In the genomic region with DNA sequence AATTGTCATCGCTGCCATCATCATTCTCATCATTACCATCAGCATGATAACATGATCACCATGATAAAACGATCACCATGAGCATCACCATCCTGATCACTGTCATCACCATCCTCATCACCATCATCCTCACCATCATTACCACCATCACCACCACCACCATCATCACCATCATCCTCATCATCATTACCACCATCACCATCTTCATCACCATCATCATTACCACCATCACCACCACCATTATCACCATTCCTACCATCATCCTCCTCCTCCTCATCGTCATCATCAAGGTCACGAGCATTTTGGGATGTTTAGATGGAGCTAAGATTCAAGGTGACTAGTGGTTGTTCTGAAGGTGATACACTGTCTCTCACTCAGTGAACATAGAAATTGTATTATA, we compare ENCODE assay signal across 1 cellular context.
TF ChIP-seq lines count a peak whose summit lies in the region.

No MANE protein-coding gene starts in this region.

TF ChIP-seq in HepG2, 621 proteins besides CTCF, POLR2A, EP300 and RAD21 (continued from another document):
- no peak for TF ChIP-seq PCBP1 (IDR thresholded peaks at IDR 0.05; ENCODE audit: borderline replicate concordance, low read depth, low read length)
- no peak for TF ChIP-seq DPF2 (CRISPR knock-in tag; IDR thresholded peaks at IDR 0.05; ENCODE audit: borderline replicate concordance, low read depth)
- TF ChIP-seq CREB1 (IDR thresholded peaks at IDR 0.05), result peak; percentile 95
- TF ChIP-seq CREB1 (CRISPR knock-in tag; IDR thresholded peaks at IDR 0.05), result no peak
- TF ChIP-seq, protein P1, sequence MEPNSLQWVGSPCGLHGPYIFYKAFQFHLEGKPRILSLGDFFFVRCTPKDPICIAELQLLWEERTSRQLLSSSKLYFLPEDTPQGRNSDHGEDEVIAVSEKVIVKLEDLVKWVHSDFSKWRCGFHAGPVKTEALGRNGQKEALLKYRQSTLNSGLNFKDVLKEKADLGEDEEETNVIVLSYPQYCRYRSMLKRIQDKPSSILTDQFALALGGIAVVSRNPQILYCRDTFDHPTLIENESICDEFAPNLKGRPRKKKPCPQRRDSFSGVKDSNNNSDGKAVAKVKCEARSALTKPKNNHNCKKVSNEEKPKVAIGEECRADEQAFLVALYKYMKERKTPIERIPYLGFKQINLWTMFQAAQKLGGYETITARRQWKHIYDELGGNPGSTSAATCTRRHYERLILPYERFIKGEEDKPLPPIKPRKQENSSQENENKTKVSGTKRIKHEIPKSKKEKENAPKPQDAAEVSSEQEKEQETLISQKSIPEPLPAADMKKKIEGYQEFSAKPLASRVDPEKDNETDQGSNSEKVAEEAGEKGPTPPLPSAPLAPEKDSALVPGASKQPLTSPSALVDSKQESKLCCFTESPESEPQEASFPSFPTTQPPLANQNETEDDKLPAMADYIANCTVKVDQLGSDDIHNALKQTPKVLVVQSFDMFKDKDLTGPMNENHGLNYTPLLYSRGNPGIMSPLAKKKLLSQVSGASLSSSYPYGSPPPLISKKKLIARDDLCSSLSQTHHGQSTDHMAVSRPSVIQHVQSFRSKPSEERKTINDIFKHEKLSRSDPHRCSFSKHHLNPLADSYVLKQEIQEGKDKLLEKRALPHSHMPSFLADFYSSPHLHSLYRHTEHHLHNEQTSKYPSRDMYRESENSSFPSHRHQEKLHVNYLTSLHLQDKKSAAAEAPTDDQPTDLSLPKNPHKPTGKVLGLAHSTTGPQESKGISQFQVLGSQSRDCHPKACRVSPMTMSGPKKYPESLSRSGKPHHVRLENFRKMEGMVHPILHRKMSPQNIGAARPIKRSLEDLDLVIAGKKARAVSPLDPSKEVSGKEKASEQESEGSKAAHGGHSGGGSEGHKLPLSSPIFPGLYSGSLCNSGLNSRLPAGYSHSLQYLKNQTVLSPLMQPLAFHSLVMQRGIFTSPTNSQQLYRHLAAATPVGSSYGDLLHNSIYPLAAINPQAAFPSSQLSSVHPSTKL (CRISPR knock-in tag; IDR thresholded peaks at IDR 0.05), result no peak
- no peak for TF ChIP-seq TP53 (CRISPR knock-in tag; conservative IDR thresholded peaks at IDR 0.05)
- TF ChIP-seq, protein P2, sequence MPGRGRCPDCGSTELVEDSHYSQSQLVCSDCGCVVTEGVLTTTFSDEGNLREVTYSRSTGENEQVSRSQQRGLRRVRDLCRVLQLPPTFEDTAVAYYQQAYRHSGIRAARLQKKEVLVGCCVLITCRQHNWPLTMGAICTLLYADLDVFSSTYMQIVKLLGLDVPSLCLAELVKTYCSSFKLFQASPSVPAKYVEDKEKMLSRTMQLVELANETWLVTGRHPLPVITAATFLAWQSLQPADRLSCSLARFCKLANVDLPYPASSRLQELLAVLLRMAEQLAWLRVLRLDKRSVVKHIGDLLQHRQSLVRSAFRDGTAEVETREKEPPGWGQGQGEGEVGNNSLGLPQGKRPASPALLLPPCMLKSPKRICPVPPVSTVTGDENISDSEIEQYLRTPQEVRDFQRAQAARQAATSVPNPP (CRISPR knock-in tag; IDR thresholded peaks at IDR 0.05), result no peak
- TF ChIP-seq ZNF652 (CRISPR knock-in tag; IDR thresholded peaks at IDR 0.05; ENCODE audit: borderline replicate concordance, low read depth), result no peak
- TF ChIP-seq ZNF782 (CRISPR knock-in tag; IDR thresholded peaks at IDR 0.05; ENCODE audit: borderline replicate concordance), result no peak
